ENCODE assay signal across 1 cellular context in the genomic region with DNA sequence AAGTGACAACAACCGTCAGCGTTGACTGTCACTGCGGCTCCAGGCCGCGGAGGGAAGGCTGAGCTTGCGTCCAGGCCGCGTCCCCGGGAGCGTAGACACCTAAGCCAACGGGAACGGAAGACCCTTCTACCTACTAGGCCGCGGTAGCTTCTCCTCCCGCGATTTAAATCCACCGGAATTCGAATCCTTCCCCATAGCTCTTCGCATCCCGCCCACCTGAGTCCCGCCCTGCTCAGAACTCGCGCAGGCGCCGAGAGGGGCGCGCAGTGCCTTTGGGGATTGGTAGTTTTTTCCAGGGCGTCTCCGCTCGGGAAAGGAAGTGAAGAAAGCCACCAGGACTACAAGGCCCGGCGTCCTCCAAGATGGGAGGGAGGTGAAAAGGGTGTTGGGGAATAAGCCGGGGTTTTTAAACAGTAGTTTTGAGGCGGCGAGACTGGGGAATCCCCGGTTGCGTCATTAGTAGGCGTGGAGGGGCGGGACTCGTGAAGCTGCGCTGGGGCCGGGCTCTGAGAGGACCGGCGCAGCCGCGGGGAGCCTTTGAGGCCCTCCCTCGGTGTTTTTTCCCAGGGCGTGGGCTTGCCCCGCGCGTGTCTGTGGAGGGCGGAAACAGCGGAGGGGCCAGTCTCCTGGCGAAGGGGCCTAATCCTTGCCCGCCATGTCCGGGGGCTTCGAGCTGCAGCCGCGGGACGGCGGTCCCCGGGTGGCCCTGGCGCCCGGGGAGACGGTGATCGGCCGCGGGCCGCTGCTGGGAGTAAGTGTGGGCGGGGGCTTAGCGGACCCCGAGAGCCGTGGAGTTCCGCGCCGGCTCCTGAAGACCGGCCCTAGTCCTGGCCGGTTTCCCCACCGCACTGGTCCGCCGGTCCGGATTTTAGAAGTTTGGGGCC.
TF ChIP-seq lines count a peak whose summit lies in the region.

Gene APLF (plus strand): TSS at position 509 of the 884 bp plus-strand sequence. CDS start 147 bp downstream, at position 656.
Gene FBXO48 (minus strand): TSS at position 218 of the 884 bp plus-strand sequence. CDS start 2,149 bp downstream, outside the sequence.

TF ChIP-seq in K562, 482 proteins besides CTCF, POLR2A, EP300 and RAD21 (continues in another document):
- TF ChIP-seq CUX1 (CRISPR knock-in tag; IDR thresholded peaks at IDR 0.05) (no peak), RBFOX2 (IDR thresholded peaks at IDR 0.05; ENCODE audit: low read depth, low read length) (peak; percentile 91), NONO (IDR thresholded peaks at IDR 0.05; ENCODE audit: low read depth in 2 of 2, low read length in 1 of 2) (peak; percentile 40 to 53; a peak in 1 of 4 replicates), HDAC2 (IDR thresholded peaks at IDR 0.05) (peak; percentile 61; the same call in 1 of the 2 replicates), TCF3 (CRISPR knock-in tag; IDR thresholded peaks at IDR 0.05) (no peak), MEF2A (IDR thresholded peaks at IDR 0.05; ENCODE audit: control insufficient read depth, low read depth, low read length) (no peak), SREBF1 (IDR thresholded peaks at IDR 0.05; ENCODE audit: borderline replicate concordance, low read depth, low read length) (0 out of 2 replicates have a peak, but pooled peaks have one; percentile 32), ILF3 (IDR thresholded peaks at IDR 0.05; ENCODE audit: borderline replicate concordance) (no peak), ZKSCAN1 (IDR thresholded peaks at IDR 0.05; ENCODE audit: low read depth, low read length) (no peak), CAMTA2 (CRISPR knock-in tag; conservative IDR thresholded peaks at IDR 0.05) (0 out of 2 replicates have a peak, but pooled peaks have one; percentile 26), ZFP91 (CRISPR knock-in tag; IDR thresholded peaks at IDR 0.05) (0 out of 2 replicates have a peak, but pooled peaks have one; percentile 25), RBM39 (optimal IDR thresholded peaks at IDR 0.05; ENCODE audit: low read depth, low read length) (no peak), MCM2 (IDR thresholded peaks at IDR 0.05; ENCODE audit: low read depth) (no peak), CHCHD3 (CRISPR knock-in tag; IDR thresholded peaks at IDR 0.05) (no peak), CBFA2T2 (conservative IDR thresholded peaks at IDR 0.05) (no peak), ZMIZ1 (IDR thresholded peaks at IDR 0.05; ENCODE audit: low read depth in 2 of 2, low read length in 2 of 2) (no peak), DACH1 (IDR thresholded peaks at IDR 0.05; ENCODE audit: partially characterized antibody) (no peak), NUFIP1 (IDR thresholded peaks at IDR 0.05; ENCODE audit: partially characterized antibody) (no peak), SETDB1 (IDR thresholded peaks at IDR 0.05; ENCODE audit: low read length) (no peak), ZNF695 (CRISPR knock-in tag; IDR thresholded peaks at IDR 0.05) (no peak), RERE (CRISPR knock-in tag; IDR thresholded peaks at IDR 0.05; ENCODE audit: borderline replicate concordance) (no peak), TGIF2 (CRISPR knock-in tag; IDR thresholded peaks at IDR 0.05) (0 out of 2 replicates have a peak, but pooled peaks have one; percentile 54)
- TF ChIP-seq, protein P1, sequence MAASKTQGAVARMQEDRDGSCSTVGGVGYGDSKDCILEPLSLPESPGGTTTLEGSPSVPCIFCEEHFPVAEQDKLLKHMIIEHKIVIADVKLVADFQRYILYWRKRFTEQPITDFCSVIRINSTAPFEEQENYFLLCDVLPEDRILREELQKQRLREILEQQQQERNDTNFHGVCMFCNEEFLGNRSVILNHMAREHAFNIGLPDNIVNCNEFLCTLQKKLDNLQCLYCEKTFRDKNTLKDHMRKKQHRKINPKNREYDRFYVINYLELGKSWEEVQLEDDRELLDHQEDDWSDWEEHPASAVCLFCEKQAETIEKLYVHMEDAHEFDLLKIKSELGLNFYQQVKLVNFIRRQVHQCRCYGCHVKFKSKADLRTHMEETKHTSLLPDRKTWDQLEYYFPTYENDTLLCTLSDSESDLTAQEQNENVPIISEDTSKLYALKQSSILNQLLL (CRISPR knock-in tag; IDR thresholded peaks at IDR 0.05; ENCODE audit: borderline replicate concordance), result no peak
- TF ChIP-seq, protein P2, sequence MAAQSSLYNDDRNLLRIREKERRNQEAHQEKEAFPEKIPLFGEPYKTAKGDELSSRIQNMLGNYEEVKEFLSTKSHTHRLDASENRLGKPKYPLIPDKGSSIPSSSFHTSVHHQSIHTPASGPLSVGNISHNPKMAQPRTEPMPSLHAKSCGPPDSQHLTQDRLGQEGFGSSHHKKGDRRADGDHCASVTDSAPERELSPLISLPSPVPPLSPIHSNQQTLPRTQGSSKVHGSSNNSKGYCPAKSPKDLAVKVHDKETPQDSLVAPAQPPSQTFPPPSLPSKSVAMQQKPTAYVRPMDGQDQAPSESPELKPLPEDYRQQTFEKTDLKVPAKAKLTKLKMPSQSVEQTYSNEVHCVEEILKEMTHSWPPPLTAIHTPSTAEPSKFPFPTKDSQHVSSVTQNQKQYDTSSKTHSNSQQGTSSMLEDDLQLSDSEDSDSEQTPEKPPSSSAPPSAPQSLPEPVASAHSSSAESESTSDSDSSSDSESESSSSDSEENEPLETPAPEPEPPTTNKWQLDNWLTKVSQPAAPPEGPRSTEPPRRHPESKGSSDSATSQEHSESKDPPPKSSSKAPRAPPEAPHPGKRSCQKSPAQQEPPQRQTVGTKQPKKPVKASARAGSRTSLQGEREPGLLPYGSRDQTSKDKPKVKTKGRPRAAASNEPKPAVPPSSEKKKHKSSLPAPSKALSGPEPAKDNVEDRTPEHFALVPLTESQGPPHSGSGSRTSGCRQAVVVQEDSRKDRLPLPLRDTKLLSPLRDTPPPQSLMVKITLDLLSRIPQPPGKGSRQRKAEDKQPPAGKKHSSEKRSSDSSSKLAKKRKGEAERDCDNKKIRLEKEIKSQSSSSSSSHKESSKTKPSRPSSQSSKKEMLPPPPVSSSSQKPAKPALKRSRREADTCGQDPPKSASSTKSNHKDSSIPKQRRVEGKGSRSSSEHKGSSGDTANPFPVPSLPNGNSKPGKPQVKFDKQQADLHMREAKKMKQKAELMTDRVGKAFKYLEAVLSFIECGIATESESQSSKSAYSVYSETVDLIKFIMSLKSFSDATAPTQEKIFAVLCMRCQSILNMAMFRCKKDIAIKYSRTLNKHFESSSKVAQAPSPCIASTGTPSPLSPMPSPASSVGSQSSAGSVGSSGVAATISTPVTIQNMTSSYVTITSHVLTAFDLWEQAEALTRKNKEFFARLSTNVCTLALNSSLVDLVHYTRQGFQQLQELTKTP (IDR thresholded peaks at IDR 0.05; ENCODE audit: low read depth in 1 of 2, partially characterized antibody in 2 of 2), result peak; percentile 45 to 99
- TF ChIP-seq, protein P3, sequence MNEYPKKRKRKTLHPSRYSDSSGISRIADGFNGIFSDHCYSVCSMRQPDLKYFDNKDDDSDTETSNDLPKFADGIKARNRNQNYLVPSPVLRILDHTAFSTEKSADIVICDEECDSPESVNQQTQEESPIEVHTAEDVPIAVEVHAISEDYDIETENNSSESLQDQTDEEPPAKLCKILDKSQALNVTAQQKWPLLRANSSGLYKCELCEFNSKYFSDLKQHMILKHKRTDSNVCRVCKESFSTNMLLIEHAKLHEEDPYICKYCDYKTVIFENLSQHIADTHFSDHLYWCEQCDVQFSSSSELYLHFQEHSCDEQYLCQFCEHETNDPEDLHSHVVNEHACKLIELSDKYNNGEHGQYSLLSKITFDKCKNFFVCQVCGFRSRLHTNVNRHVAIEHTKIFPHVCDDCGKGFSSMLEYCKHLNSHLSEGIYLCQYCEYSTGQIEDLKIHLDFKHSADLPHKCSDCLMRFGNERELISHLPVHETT (CRISPR knock-in tag; conservative IDR thresholded peaks at IDR 0.05 in 1 of 2, IDR thresholded peaks at IDR 0.05 in 1 of 2), result peak in 1 of 2 experiments; percentile 71; a peak in 2 of 4 replicates
